Comparison of ENCODE assay signal across 2 cellular contexts in the genomic region with DNA sequence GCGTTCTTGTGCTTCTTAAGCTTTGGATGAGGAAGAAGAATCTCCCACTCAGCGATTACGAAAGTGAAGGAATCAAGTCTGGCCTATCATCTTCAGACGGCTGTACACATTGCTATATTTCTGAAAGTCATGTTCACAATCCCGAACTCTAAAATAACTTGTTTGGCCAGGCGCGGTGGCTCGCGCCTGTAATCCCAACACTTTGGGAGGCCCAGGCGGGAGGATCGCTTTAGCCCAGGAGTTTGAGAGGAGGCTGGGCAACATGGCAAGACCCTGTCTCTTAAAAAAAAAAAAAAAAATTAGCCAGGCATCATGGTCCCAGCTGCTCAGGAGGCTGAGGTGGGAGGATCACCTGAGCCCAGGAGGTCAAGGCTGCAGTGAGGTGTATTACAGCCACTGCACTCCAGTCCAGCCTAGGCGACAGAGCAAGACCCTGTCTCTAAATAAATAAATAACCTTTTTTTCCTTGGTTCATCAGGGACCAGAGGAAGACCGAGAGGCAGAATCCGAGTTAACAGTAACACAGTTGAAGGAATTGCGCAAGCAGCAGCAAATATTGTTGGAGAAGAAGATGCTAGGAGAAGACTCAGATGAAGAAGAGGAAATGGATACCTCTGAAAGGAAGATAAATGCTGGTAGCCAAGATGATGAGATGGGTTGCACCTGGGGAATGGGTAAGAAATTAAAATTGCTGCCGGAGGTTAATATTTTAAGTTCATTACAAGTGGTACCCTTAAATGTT.
TF ChIP-seq lines count a peak whose summit lies in the region.

No MANE protein-coding gene starts in this region.

TF ChIP-seq in K562, 482 proteins besides CTCF, POLR2A, EP300 and RAD21 (continues in another document):
- peak; percentile 91 for TF ChIP-seq CEBPB (tag; IDR thresholded peaks at IDR 0.05)
- TF ChIP-seq GABPB2 (CRISPR knock-in tag; conservative IDR thresholded peaks at IDR 0.05) = no peak
- TF ChIP-seq HOMEZ (CRISPR knock-in tag; IDR thresholded peaks at IDR 0.05) = no peak
- TF ChIP-seq, protein P1, sequence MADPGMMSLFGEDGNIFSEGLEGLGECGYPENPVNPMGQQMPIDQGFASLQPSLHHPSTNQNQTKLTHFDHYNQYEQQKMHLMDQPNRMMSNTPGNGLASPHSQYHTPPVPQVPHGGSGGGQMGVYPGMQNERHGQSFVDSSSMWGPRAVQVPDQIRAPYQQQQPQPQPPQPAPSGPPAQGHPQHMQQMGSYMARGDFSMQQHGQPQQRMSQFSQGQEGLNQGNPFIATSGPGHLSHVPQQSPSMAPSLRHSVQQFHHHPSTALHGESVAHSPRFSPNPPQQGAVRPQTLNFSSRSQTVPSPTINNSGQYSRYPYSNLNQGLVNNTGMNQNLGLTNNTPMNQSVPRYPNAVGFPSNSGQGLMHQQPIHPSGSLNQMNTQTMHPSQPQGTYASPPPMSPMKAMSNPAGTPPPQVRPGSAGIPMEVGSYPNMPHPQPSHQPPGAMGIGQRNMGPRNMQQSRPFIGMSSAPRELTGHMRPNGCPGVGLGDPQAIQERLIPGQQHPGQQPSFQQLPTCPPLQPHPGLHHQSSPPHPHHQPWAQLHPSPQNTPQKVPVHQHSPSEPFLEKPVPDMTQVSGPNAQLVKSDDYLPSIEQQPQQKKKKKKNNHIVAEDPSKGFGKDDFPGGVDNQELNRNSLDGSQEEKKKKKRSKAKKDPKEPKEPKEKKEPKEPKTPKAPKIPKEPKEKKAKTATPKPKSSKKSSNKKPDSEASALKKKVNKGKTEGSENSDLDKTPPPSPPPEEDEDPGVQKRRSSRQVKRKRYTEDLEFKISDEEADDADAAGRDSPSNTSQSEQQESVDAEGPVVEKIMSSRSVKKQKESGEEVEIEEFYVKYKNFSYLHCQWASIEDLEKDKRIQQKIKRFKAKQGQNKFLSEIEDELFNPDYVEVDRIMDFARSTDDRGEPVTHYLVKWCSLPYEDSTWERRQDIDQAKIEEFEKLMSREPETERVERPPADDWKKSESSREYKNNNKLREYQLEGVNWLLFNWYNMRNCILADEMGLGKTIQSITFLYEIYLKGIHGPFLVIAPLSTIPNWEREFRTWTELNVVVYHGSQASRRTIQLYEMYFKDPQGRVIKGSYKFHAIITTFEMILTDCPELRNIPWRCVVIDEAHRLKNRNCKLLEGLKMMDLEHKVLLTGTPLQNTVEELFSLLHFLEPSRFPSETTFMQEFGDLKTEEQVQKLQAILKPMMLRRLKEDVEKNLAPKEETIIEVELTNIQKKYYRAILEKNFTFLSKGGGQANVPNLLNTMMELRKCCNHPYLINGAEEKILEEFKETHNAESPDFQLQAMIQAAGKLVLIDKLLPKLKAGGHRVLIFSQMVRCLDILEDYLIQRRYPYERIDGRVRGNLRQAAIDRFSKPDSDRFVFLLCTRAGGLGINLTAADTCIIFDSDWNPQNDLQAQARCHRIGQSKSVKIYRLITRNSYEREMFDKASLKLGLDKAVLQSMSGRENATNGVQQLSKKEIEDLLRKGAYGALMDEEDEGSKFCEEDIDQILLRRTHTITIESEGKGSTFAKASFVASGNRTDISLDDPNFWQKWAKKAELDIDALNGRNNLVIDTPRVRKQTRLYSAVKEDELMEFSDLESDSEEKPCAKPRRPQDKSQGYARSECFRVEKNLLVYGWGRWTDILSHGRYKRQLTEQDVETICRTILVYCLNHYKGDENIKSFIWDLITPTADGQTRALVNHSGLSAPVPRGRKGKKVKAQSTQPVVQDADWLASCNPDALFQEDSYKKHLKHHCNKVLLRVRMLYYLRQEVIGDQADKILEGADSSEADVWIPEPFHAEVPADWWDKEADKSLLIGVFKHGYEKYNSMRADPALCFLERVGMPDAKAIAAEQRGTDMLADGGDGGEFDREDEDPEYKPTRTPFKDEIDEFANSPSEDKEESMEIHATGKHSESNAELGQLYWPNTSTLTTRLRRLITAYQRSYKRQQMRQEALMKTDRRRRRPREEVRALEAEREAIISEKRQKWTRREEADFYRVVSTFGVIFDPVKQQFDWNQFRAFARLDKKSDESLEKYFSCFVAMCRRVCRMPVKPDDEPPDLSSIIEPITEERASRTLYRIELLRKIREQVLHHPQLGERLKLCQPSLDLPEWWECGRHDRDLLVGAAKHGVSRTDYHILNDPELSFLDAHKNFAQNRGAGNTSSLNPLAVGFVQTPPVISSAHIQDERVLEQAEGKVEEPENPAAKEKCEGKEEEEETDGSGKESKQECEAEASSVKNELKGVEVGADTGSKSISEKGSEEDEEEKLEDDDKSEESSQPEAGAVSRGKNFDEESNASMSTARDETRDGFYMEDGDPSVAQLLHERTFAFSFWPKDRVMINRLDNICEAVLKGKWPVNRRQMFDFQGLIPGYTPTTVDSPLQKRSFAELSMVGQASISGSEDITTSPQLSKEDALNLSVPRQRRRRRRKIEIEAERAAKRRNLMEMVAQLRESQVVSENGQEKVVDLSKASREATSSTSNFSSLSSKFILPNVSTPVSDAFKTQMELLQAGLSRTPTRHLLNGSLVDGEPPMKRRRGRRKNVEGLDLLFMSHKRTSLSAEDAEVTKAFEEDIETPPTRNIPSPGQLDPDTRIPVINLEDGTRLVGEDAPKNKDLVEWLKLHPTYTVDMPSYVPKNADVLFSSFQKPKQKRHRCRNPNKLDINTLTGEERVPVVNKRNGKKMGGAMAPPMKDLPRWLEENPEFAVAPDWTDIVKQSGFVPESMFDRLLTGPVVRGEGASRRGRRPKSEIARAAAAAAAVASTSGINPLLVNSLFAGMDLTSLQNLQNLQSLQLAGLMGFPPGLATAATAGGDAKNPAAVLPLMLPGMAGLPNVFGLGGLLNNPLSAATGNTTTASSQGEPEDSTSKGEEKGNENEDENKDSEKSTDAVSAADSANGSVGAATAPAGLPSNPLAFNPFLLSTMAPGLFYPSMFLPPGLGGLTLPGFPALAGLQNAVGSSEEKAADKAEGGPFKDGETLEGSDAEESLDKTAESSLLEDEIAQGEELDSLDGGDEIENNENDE (IDR thresholded peaks at IDR 0.05; ENCODE audit: low read depth, low read length) = no peak
- TF ChIP-seq, protein P2, sequence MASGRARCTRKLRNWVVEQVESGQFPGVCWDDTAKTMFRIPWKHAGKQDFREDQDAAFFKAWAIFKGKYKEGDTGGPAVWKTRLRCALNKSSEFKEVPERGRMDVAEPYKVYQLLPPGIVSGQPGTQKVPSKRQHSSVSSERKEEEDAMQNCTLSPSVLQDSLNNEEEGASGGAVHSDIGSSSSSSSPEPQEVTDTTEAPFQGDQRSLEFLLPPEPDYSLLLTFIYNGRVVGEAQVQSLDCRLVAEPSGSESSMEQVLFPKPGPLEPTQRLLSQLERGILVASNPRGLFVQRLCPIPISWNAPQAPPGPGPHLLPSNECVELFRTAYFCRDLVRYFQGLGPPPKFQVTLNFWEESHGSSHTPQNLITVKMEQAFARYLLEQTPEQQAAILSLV (tag; IDR thresholded peaks at IDR 0.05) = 0 out of 2 replicates have a peak, but pooled peaks have one; percentile 26

TF ChIP-seq in HEK293T, 16 proteins besides CTCF, POLR2A, EP300 and RAD21:
- TF ChIP-seq ELF4 (IDR thresholded peaks at IDR 0.05) = no peak
- no peak for TF ChIP-seq HDGF (IDR thresholded peaks at IDR 0.05; ENCODE audit: borderline replicate concordance)
- TF ChIP-seq SP1 (IDR thresholded peaks at IDR 0.05) = no peak
- no peak for TF ChIP-seq TARDBP (IDR thresholded peaks at IDR 0.05)
- TF ChIP-seq NFRKB (IDR thresholded peaks at IDR 0.05) = no peak
- no peak for TF ChIP-seq BHLHE40 (IDR thresholded peaks at IDR 0.05; ENCODE audit: borderline replicate concordance)
- no peak for TF ChIP-seq FOXK2 (IDR thresholded peaks at IDR 0.05)
- no peak for TF ChIP-seq FOXA1 (IDR thresholded peaks at IDR 0.05)
- TF ChIP-seq ARNT (IDR thresholded peaks at IDR 0.05) = no peak
- TF ChIP-seq LEF1 (IDR thresholded peaks at IDR 0.05; ENCODE audit: borderline replicate concordance) = no peak
- TF ChIP-seq PKNOX1 (IDR thresholded peaks at IDR 0.05) = no peak
- no peak for TF ChIP-seq L3MBTL2 (conservative IDR thresholded peaks at IDR 0.05)
- no peak for TF ChIP-seq CTBP1 (IDR thresholded peaks at IDR 0.05; ENCODE audit: borderline replicate concordance)
- TF ChIP-seq ZNF384 (IDR thresholded peaks at IDR 0.05) = no peak
